16 cellular contexts compared by ENCODE assay signal in genomic region chr9:3842839-3843238, GRCh38.
DNase-seq lines count a peak whose midpoint lies in the region; FAIRE-seq and TF ChIP-seq lines count a peak whose summit lies in the region.
"Had no signal": no experiment of that assay in that cellular context is flagged by ENCODE, and none has a peak within 500 bp of the region (broad histone marks: within the 10 kb centered on the region; RNA-seq: fewer than 3 reads in every experiment).

No MANE protein-coding gene starts in this region.

- no peak overlapping the region for H3K27ac ChIP-seq in keratinocyte (ENCODE audit: control insufficient read depth, insufficient read depth, low read length)

- no peaks in the 10 kb centered on the region for H3K79me2 ChIP-seq in keratinocyte (ENCODE audit: control insufficient read depth, insufficient read depth, low read length)

- no peaks in the 10 kb centered on the region for H3K9me1 ChIP-seq in keratinocyte (ENCODE audit: control insufficient read depth, extremely low read depth, insufficient read depth, low read length)

- peak; percentile 41 for FAIRE-seq in keratinocyte (lab: Jason Lieb, UNC)
- FAIRE-seq: H54 had no signal

- no peaks in the 10 kb centered on the region for H3K9me3 ChIP-seq in keratinocyte (ENCODE audit: control insufficient read depth, low read depth, low read length)

- no peak for TF ChIP-seq CTCF in astrocyte of the spinal cord (IDR thresholded peaks at IDR 0.05; ENCODE audit: low read depth, low read length)
- no peak for TF ChIP-seq CTCF in keratinocyte (optimal IDR thresholded peaks at IDR 0.05 in 1 of 3, IDR thresholded peaks at IDR 0.05 in 1 of 3, conservative IDR thresholded peaks at IDR 0.05 in 1 of 3; ENCODE audit: extremely low read depth in 1 of 3, insufficient read depth in 2 of 3, low read length in 3 of 3)

- no peak overlapping the region for H2AFZ ChIP-seq in keratinocyte (ENCODE audit: control insufficient read depth, low read length)

- DNase-seq in G401 (ENCODE audit: low spot score): peak; percentile 22
- DNase-seq in M059J (ENCODE audit: low read depth): peak; percentile 77
- DNase-seq in astrocyte of the spinal cord (ENCODE audit: low read depth, low spot score): peak; percentile 41
- DNase-seq in keratinocyte (ENCODE audit: low read depth, low spot score): no peak
- no peak for DNase-seq in activated CD4-positive, CD25-positive, alpha-beta regulatory T cell (lab: John Stamatoyannopoulos, UW)
- DNase-seq in NCI-H69 (lab: John Stamatoyannopoulos, UW): no peak
- DNase-seq in NCI-H2171 treated with DMSO at 0.1 percent for 48 hours (lab: John Stamatoyannopoulos, UW): no peak
- DNase-seq in middle frontal gyrus (ENCODE audit: extremely low spot score, low spot score): no peak
- DNase-seq: C1 segment of cervical spinal cord, COR-L47, NCI-H1092 treated with DMSO at 0.1 percent for 48 hours, NCI-H1694 treated with DMSO at 0.1 percent for 48 hours, NCI-H774, SHP77, T-helper 17 cell had no signal

- no peaks in the 10 kb centered on the region for H3K36me3 ChIP-seq in keratinocyte (ENCODE audit: control insufficient read depth in 2 of 2, extremely low read depth in 1 of 2, insufficient read depth in 2 of 2, low read length in 2 of 2)

- no peaks in the 10 kb centered on the region for H4K20me1 ChIP-seq in keratinocyte (ENCODE audit: control insufficient read depth, extremely low read depth, insufficient read depth, low read length)

- no peak overlapping the region for H3K9ac ChIP-seq in keratinocyte (ENCODE audit: control insufficient read depth, extremely low read depth, insufficient read depth, low read length)

- no peak overlapping the region for H3K4me3 ChIP-seq in astrocyte of the spinal cord (ENCODE audit: low read depth, low read length)
- H3K4me3 ChIP-seq in keratinocyte (ENCODE audit: control insufficient read depth in 2 of 3, extremely low read depth in 1 of 3, insufficient read depth in 2 of 3, low read depth in 1 of 3, low read length in 3 of 3): no peak overlapping the region

- H3K27me3 ChIP-seq in keratinocyte (ENCODE audit: control insufficient read depth, extremely low read depth, insufficient read depth, low read length): no peaks in the 10 kb centered on the region

- no peaks in the 10 kb centered on the region for H3K4me1 ChIP-seq in keratinocyte (ENCODE audit: control insufficient read depth, extremely low read depth, insufficient read depth, low read length)

- H3K4me2 ChIP-seq in keratinocyte (ENCODE audit: control insufficient read depth, extremely low read depth, insufficient read depth, low read depth, low read length): no peak overlapping the region

- dilution Hi-C loops in keratinocyte (cut with MboI; ENCODE audit: extremely low pct_ligation_motif_present, low sequenced_read_pairs): no loop called here

- in situ Hi-C loops in G401 (cut with HindIII; ENCODE audit: low sequenced_read_pairs) (no loop called here), astrocyte of the spinal cord (cut with HindIII; ENCODE audit: low sequenced_read_pairs) (no loop called here)

Comparison
In these comparisons a context has a peak if more than half of its experiments do, and no peak if none do; other contexts are left out.
1. DNase-seq: peak in G401 (single experiment), M059J (single experiment) and astrocyte of the spinal cord (single experiment); none in keratinocyte (single experiment), activated CD4-positive, CD25-positive, alpha-beta regulatory T cell (0 of 4), NCI-H69 (single experiment), NCI-H2171 treated with DMSO at 0.1 percent for 48 hours (single experiment) and middle frontal gyrus (single experiment).